ENCODE assay signal across 18 cellular contexts in genomic region chr3:55473788-55474187, GRCh38. TPM values are rescaled to one million over a fixed set of nuclear protein-coding genes. Genes with fewer than 3 reads are reported as not detected.
"Had no signal": no experiment of that assay in that cellular context is flagged by ENCODE, and none has a peak within 500 bp of the region (broad histone marks: within the 10 kb centered on the region; RNA-seq: fewer than 3 reads in every experiment).

No MANE protein-coding gene starts in this region.

- H3K4me1 Mint-ChIP-seq: activated CD4-positive, alpha-beta T cell treated with anti-CD3 and anti-CD28 coated beads for 36 hours; natural killer cell; T-helper 17 cell had no signal

- H3K36me3 ChIP-seq: adrenal gland had no signal

- H3K27ac Mint-ChIP-seq: activated CD4-positive, alpha-beta T cell treated with anti-CD3 and anti-CD28 coated beads for 36 hours; activated naive CD4-positive, alpha-beta T cell treated with anti-CD3 and anti-CD28 coated beads, Interleukin-2, amount 50 U/mL, for 72 hours; activated T-helper 1 cell treated with anti-CD3 and anti-CD28 coated beads, Interleukin-12 subunit alpha, Interleukin-12 subunit beta, Interleukin-2, Interleukin-4 antibody, amounts not matched to agents 30 ng/mL and 10 ng/mL and 1 ng/mL, durations not matched to agents 14 hours and 24 hours and 36 hours; natural killer cell; T-helper 17 cell had no signal

- H3K4me3 ChIP-seq: adrenal gland, cardiac muscle cell, lung had no signal

- H3K4me1 ChIP-seq: adrenal gland had no signal

- ATAC-seq: activated CD4-positive, alpha-beta T cell treated with anti-CD3 and anti-CD28 coated beads for 36 hours; activated naive CD4-positive, alpha-beta T cell treated with anti-CD3 and anti-CD28 coated beads, Interleukin-2, amount 50 U/mL, for 72 hours; natural killer cell; T-helper 17 cell had no signal

- H3K27ac ChIP-seq: adrenal gland, cardiac muscle cell had no signal

- H3K9me3 ChIP-seq: adrenal gland had no signal

- H3K27me3 ChIP-seq: cardiac muscle cell had no signal

- H3K4me3 Mint-ChIP-seq: activated CD4-positive, alpha-beta T cell treated with anti-CD3 and anti-CD28 coated beads for 36 hours; activated T-helper 1 cell treated with anti-CD3 and anti-CD28 coated beads, Interleukin-12 subunit alpha, Interleukin-12 subunit beta, Interleukin-2, Interleukin-4 antibody, amounts not matched to agents 30 ng/mL and 10 ng/mL and 1 ng/mL, durations not matched to agents 14 hours and 24 hours and 36 hours; natural killer cell; T-helper 17 cell had no signal

- H3K9me3 Mint-ChIP-seq: activated T-helper 1 cell treated with anti-CD3 and anti-CD28 coated beads, Interleukin-12 subunit alpha, Interleukin-12 subunit beta, Interleukin-2, Interleukin-4 antibody, amounts not matched to agents 30 ng/mL and 10 ng/mL and 1 ng/mL, durations not matched to agents 14 hours and 24 hours and 36 hours; natural killer cell had no signal

- H3K36me3 Mint-ChIP-seq: activated naive CD4-positive, alpha-beta T cell treated with anti-CD3 and anti-CD28 coated beads, Interleukin-2, amount 50 U/mL, for 72 hours; natural killer cell had no signal

- DNase-seq: activated CD4-positive, alpha-beta T cell treated with anti-CD3 and anti-CD28 coated beads for 36 hours; activated CD4-positive, alpha-beta T cell treated with anti-CD3 and anti-CD28 coated beads, Interleukin-2, amount 50 U/mL, for 48 hours; activated gamma-delta T cell treated with Interleukin-2 at 50 U/mL for 16 hours; activated T-cell treated with anti-CD3 and anti-CD28 coated beads for 4 hours; adrenal gland; dermis blood vessel endothelial cell; foreskin melanocyte; natural killer cell; nucleus accumbens; stimulated activated CD4-positive, alpha-beta T cell treated with anti-CD3 and anti-CD28 coated beads, Interleukin-12 subunit alpha, Interleukin-12 subunit beta, amount 100 ng/mL, for 4 hours; stimulated activated CD4-positive, alpha-beta T cell treated with anti-CD3 and anti-CD28 coated beads, Interleukin-1b, Interleukin-23, amount 100 ng/mL, for 48 hours; stimulated activated CD8-positive, alpha-beta memory T cell treated with anti-CD3 and anti-CD28 coated beads, Interleukin-4, amount 100 ng/mL, for 48 hours; stimulated activated naive CD4-positive, alpha-beta T cell; T-helper 17 cell had no signal

RNA-seq across cellular contexts. Expression of gene WNT5A, which starts 13.3 kb away (rescaled TPM):
- total RNA-seq: activated CD4-positive, alpha-beta T cell treated with anti-CD3 and anti-CD28 coated beads for 36 hours; activated naive CD4-positive, alpha-beta T cell treated with anti-CD3 and anti-CD28 coated beads, Interleukin-2, amount 50 U/mL, for 72 hours; activated T-helper 1 cell treated with anti-CD3 and anti-CD28 coated beads, Interleukin-12 subunit alpha, Interleukin-12 subunit beta, Interleukin-2, Interleukin-4 antibody, amounts not matched to agents 30 ng/mL and 10 ng/mL and 1 ng/mL, durations not matched to agents 14 hours and 24 hours and 36 hours; natural killer cell; T-helper 17 cell had no signal
